In the genomic region with DNA sequence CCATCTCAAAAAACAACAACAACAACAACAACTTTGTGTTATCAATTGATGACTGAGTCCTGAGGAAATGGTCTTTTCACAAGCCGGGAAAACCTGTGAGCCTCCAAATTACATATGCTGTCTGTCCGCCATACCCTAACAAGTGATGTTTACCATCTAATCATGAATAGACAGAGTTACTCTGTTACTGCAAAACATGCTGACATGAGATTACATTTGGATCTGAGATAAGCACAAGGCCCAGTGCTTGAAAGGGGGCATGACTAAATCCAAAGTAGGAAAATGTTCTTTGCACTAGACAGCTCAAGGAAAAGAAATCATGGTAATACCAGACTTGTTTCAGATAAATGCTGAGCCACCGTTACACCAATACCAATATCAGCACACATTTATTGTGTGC, we compare ENCODE assay signal across 28 cellular contexts.
"Had no signal": no experiment of that assay in that cellular context is flagged by ENCODE, and none has a peak within 500 bp of the region (broad histone marks: within the 10 kb centered on the region; RNA-seq: fewer than 3 reads in every experiment).

No MANE protein-coding gene starts in this region.

- H3K27ac Mint-ChIP-seq: immature natural killer cell; mesothelial cell of epicardium; naive B cell; natural killer cell; nephron progenitor cell; neural progenitor cell; stimulated activated naive B cell treated with anti-CD40 and anti-IgM and Interleukin-4, amounts not matched to agents 10 μg/mL and 1 μg/mL and 100 μg/mL, for 72 hours had no signal

- ATAC-seq: left colon; left lung; lower lobe of right lung; natural killer cell; right cardiac atrium; sciatic nerve; stimulated activated naive B cell treated with anti-CD40 and anti-IgM and Interleukin-4, amounts not matched to agents 10 μg/mL and 1 μg/mL and 100 μg/mL, for 72 hours; stimulated activated naive CD8-positive, alpha-beta T cell treated with anti-CD3 and anti-CD28 coated beads, Interleukin-15, Interleukin-2, amounts not matched to agents 100 U/mL and 50 U/mL, for 24 hours had no signal

- H3K4me1 Mint-ChIP-seq: immature natural killer cell, natural killer cell, nephron progenitor cell, neural progenitor cell had no signal

- H3K4me3 Mint-ChIP-seq: immature natural killer cell; mesothelial cell of epicardium; naive B cell; natural killer cell; nephron progenitor cell; neural progenitor cell; stimulated activated naive B cell treated with anti-CD40 and anti-IgM and Interleukin-4, amounts not matched to agents 10 μg/mL and 1 μg/mL and 100 μg/mL, for 72 hours had no signal

- H3K36me3 Mint-ChIP-seq: mesothelial cell of epicardium; naive B cell; natural killer cell; neural progenitor cell; stimulated activated naive B cell treated with anti-CD40 and anti-IgM and Interleukin-4, amounts not matched to agents 10 μg/mL and 1 μg/mL and 100 μg/mL, for 72 hours had no signal

- DNase-seq: hypothalamus; immature natural killer cell; kidney; left colon; left lung; lower lobe of right lung; mesendoderm; naive B cell; natural killer cell; nephron progenitor cell; occipital lobe; retina; right cardiac atrium; stimulated activated CD4-positive, alpha-beta T cell treated with anti-CD3 and anti-CD28 coated beads, Interleukin-12 subunit alpha, Interleukin-12 subunit beta, amount 100 ng/mL, for 4 hours; stimulated activated CD4-positive, alpha-beta T cell treated with anti-CD3 and anti-CD28 coated beads, Interleukin-15, amount 100 ng/mL, for 24 hours; stimulated activated CD4-positive, alpha-beta T cell treated with anti-CD3 and anti-CD28 coated beads, Interleukin-2, amount 100 ng/mL, for 24 hours; stimulated activated CD4-positive, alpha-beta T cell treated with anti-CD3 and anti-CD28 coated beads, Interleukin-4, amount 100 ng/mL, for 1 hour; stimulated activated naive B cell treated with anti-CD40 and anti-IgM and Interleukin-4, amounts not matched to agents 10 μg/mL and 1 μg/mL and 100 μg/mL, for 72 hours; stimulated activated naive CD8-positive, alpha-beta T cell treated with anti-CD3 and anti-CD28 coated beads, Interleukin-15, Interleukin-2, amounts not matched to agents 100 U/mL and 50 U/mL, for 24 hours; stomach; testis; thyroid gland; transverse colon; upper lobe of left lung had no signal

- H3K9me3 Mint-ChIP-seq: immature natural killer cell; mesothelial cell of epicardium; naive B cell; natural killer cell; nephron progenitor cell; neural progenitor cell; stimulated activated naive B cell treated with anti-CD40 and anti-IgM and Interleukin-4, amounts not matched to agents 10 μg/mL and 1 μg/mL and 100 μg/mL, for 72 hours had no signal

- H3K27me3 Mint-ChIP-seq: naive B cell; stimulated activated naive B cell treated with anti-CD40 and anti-IgM and Interleukin-4, amounts not matched to agents 10 μg/mL and 1 μg/mL and 100 μg/mL, for 72 hours had no signal

- FAIRE-seq: islet of Langerhans, kidney had no signal
